1 cellular context compared by ENCODE assay signal in the genomic region with DNA sequence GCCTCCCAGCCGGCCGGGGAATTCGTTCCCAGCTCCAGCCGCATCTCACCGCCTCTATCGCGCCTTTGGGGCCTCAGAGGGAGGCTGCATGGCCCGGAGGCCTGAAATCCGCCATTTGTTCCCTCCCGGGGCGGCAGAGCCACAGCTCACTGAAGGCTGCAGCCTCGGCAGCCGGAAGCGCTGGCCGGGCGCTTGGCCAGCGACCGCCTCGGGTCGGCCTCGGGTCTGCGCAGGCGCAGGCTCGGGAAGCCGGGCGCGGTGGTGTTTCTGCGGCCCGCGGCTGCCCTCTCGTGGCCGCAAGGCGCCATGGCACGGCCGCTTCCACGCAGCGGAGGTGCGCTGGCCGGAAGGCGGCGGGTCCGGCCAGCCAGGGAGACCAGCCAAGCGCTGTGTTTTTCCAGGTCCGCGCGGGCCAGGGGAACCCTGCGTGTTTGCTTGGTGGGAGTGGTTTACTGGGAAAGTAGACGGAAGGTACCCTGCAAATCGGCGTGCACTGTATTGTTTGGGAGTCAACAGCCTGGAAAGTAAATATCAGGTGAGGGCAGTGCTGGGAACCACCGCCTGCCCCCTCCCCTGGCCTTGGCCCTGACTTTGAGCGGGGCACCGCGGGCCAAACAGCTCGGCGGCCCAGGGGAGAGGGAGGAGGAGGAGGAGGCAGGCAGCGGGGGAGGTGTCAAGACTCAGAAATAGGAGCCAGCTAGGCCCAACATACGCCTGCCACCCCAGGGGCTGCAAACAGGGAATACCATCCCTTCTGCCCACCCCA.
TF ChIP-seq lines count a peak whose summit lies in the region.

No MANE protein-coding gene starts in this region.

TF ChIP-seq in K562, 482 proteins besides CTCF, POLR2A, EP300 and RAD21 (continued from another document and continues in another):
- TF ChIP-seq, protein P1, sequence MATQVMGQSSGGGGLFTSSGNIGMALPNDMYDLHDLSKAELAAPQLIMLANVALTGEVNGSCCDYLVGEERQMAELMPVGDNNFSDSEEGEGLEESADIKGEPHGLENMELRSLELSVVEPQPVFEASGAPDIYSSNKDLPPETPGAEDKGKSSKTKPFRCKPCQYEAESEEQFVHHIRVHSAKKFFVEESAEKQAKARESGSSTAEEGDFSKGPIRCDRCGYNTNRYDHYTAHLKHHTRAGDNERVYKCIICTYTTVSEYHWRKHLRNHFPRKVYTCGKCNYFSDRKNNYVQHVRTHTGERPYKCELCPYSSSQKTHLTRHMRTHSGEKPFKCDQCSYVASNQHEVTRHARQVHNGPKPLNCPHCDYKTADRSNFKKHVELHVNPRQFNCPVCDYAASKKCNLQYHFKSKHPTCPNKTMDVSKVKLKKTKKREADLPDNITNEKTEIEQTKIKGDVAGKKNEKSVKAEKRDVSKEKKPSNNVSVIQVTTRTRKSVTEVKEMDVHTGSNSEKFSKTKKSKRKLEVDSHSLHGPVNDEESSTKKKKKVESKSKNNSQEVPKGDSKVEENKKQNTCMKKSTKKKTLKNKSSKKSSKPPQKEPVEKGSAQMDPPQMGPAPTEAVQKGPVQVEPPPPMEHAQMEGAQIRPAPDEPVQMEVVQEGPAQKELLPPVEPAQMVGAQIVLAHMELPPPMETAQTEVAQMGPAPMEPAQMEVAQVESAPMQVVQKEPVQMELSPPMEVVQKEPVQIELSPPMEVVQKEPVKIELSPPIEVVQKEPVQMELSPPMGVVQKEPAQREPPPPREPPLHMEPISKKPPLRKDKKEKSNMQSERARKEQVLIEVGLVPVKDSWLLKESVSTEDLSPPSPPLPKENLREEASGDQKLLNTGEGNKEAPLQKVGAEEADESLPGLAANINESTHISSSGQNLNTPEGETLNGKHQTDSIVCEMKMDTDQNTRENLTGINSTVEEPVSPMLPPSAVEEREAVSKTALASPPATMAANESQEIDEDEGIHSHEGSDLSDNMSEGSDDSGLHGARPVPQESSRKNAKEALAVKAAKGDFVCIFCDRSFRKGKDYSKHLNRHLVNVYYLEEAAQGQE (CRISPR knock-in tag; IDR thresholded peaks at IDR 0.05; ENCODE audit: low read depth), result peak; percentile 72; the same call in 1 of the 2 replicates
- no peak for TF ChIP-seq TAF7 (tag; IDR thresholded peaks at IDR 0.05)
- TF ChIP-seq ARHGAP35 (IDR thresholded peaks at IDR 0.05; ENCODE audit: partially characterized antibody), result no peak
- TF ChIP-seq, protein P2, sequence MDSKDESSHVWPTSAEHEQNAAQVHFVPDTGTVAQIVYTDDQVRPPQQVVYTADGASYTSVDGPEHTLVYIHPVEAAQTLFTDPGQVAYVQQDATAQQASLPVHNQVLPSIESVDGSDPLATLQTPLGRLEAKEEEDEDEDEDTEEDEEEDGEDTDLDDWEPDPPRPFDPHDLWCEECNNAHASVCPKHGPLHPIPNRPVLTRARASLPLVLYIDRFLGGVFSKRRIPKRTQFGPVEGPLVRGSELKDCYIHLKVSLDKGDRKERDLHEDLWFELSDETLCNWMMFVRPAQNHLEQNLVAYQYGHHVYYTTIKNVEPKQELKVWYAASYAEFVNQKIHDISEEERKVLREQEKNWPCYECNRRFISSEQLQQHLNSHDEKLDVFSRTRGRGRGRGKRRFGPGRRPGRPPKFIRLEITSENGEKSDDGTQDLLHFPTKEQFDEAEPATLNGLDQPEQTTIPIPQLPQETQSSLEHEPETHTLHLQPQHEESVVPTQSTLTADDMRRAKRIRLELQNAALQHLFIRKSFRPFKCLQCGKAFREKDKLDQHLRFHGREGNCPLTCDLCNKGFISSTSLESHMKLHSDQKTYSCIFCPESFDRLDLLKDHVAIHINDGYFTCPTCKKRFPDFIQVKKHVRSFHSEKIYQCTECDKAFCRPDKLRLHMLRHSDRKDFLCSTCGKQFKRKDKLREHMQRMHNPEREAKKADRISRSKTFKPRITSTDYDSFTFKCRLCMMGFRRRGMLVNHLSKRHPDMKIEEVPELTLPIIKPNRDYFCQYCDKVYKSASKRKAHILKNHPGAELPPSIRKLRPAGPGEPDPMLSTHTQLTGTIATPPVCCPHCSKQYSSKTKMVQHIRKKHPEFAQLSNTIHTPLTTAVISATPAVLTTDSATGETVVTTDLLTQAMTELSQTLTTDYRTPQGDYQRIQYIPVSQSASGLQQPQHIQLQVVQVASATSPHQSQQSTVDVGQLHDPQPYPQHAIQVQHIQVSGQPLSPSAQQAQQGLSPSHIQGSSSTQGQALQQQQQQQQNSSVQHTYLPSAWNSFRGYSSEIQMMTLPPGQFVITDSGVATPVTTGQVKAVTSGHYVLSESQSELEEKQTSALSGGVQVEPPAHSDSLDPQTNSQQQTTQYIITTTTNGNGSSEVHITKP (IDR thresholded peaks at IDR 0.05; ENCODE audit: partially characterized antibody), result no peak
- peak in 1 of 2 experiments; percentile 49; a peak in 2 of 4 replicates for TF ChIP-seq RCOR1 (IDR thresholded peaks at IDR 0.05; ENCODE audit: borderline replicate concordance in 1 of 2, low read depth in 2 of 2, low read length in 2 of 2)
- TF ChIP-seq CREM (IDR thresholded peaks at IDR 0.05; ENCODE audit: low read depth), result peak; percentile 70
- peak; percentile 87 for TF ChIP-seq GABPA (tag; conservative IDR thresholded peaks at IDR 0.05; ENCODE audit: low read depth)
- 0 out of 2 replicates have a peak, but pooled peaks have one; percentile 66 for TF ChIP-seq ZNF282 (CRISPR knock-in tag; IDR thresholded peaks at IDR 0.05)
- TF ChIP-seq ZNF583 (CRISPR knock-in tag; IDR thresholded peaks at IDR 0.05), result peak; percentile 91
- TF ChIP-seq, protein P3, sequence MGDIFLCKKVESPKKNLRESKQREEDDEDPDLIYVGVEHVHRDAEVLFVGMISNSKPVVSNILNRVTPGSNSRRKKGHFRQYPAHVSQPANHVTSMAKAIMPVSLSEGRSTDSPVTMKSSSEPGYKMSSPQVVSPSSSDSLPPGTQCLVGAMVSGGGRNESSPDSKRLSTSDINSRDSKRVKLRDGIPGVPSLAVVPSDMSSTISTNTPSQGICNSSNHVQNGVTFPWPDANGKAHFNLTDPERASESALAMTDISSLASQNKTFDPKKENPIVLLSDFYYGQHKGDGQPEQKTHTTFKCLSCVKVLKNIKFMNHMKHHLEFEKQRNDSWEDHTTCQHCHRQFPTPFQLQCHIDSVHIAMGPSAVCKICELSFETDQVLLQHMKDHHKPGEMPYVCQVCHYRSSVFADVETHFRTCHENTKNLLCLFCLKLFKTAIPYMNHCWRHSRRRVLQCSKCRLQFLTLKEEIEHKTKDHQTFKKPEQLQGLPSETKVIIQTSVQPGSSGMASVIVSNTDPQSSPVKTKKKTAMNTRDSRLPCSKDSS (IDR thresholded peaks at IDR 0.05; ENCODE audit: low read depth, partially characterized antibody), result no peak
- TF ChIP-seq FOSL1 (tag; conservative IDR thresholded peaks at IDR 0.05), result peak; percentile 47; the same call in 1 of the 2 replicates
- TF ChIP-seq MTA3 (IDR thresholded peaks at IDR 0.05; ENCODE audit: borderline replicate concordance), result peak; percentile 37; the same call in 1 of the 2 replicates
- 0 out of 2 replicates have a peak, but pooled peaks have one; percentile 18 for TF ChIP-seq JUN (IDR thresholded peaks at IDR 0.05; ENCODE audit: borderline replicate concordance, low read depth, low read length)
- peak; percentile 86; the same call in 1 of the 2 replicates for TF ChIP-seq JUN (CRISPR knock-in tag; IDR thresholded peaks at IDR 0.05; ENCODE audit: borderline replicate concordance)
- peak; percentile 59; the same call in 1 of the 2 replicates for TF ChIP-seq NFRKB (IDR thresholded peaks at IDR 0.05; ENCODE audit: low read depth)
- TF ChIP-seq BHLHE40 (IDR thresholded peaks at IDR 0.05; ENCODE audit: low read length), result peak; percentile 29; the same call in 1 of the 2 replicates
- peak; percentile 67 for TF ChIP-seq JUND (IDR thresholded peaks at IDR 0.05; ENCODE audit: borderline replicate concordance, low read depth, low read length)
- no peak; the same call in 2 of the 3 replicates for TF ChIP-seq JUND (tag; IDR thresholded peaks at IDR 0.05; ENCODE audit: borderline replicate concordance, low read depth, low read length)
- TF ChIP-seq, protein P4, sequence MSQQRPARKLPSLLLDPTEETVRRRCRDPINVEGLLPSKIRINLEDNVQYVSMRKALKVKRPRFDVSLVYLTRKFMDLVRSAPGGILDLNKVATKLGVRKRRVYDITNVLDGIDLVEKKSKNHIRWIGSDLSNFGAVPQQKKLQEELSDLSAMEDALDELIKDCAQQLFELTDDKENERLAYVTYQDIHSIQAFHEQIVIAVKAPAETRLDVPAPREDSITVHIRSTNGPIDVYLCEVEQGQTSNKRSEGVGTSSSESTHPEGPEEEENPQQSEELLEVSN (IDR thresholded peaks at IDR 0.05; ENCODE audit: borderline replicate concordance in 1 of 2, extremely low read depth in 1 of 2, insufficient read depth in 1 of 2, insufficient read length in 1 of 2, low read depth in 1 of 2, low read length in 1 of 2, poor library complexity in 1 of 2, severe bottlenecking in 1 of 2), result peak in 1 of 2 experiments; percentile 79
- TF ChIP-seq CXXC5 (CRISPR knock-in tag; IDR thresholded peaks at IDR 0.05), result peak; percentile 77
- TF ChIP-seq, protein P5, sequence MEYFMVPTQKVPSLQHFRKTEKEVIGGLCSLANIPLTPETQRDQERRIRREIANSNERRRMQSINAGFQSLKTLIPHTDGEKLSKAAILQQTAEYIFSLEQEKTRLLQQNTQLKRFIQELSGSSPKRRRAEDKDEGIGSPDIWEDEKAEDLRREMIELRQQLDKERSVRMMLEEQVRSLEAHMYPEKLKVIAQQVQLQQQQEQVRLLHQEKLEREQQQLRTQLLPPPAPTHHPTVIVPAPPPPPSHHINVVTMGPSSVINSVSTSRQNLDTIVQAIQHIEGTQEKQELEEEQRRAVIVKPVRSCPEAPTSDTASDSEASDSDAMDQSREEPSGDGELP (CRISPR knock-in tag; IDR thresholded peaks at IDR 0.05; ENCODE audit: borderline replicate concordance), result peak; percentile 76
- TF ChIP-seq ZFPM2 (CRISPR knock-in tag; IDR thresholded peaks at IDR 0.05), result no peak
- TF ChIP-seq ATF1 (CRISPR knock-in tag; IDR thresholded peaks at IDR 0.05), result no peak
- TF ChIP-seq ATF1 (tag; IDR thresholded peaks at IDR 0.05), result peak; percentile 48
- no peak for TF ChIP-seq ZNF140 (CRISPR knock-in tag; IDR thresholded peaks at IDR 0.05)
- TF ChIP-seq, protein P6, sequence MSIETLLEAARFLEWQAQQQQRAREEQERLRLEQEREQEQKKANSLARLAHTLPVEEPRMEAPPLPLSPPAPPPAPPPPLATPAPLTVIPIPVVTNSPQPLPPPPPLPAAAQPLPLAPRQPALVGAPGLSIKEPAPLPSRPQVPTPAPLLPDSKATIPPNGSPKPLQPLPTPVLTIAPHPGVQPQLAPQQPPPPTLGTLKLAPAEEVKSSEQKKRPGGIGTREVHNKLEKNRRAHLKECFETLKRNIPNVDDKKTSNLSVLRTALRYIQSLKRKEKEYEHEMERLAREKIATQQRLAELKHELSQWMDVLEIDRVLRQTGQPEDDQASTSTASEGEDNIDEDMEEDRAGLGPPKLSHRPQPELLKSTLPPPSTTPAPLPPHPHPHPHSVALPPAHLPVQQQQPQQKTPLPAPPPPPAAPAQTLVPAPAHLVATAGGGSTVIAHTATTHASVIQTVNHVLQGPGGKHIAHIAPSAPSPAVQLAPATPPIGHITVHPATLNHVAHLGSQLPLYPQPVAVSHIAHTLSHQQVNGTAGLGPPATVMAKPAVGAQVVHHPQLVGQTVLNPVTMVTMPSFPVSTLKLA (conservative IDR thresholded peaks at IDR 0.05), result 0 out of 4 replicates have a peak, but pooled peaks of 1 of the 2 experiments have one; percentile 6
- TF ChIP-seq ZNF668 (CRISPR knock-in tag; IDR thresholded peaks at IDR 0.05), result no peak
- peak; percentile 58 for TF ChIP-seq U2AF1 (optimal IDR thresholded peaks at IDR 0.05; ENCODE audit: low read depth, low read length)
- no peak for TF ChIP-seq TEAD2 (tag; IDR thresholded peaks at IDR 0.05)
- no peak for TF ChIP-seq HMG20A (CRISPR knock-in tag; conservative IDR thresholded peaks at IDR 0.05)
- 0 out of 2 replicates have a peak, but pooled peaks have one; percentile 38 for TF ChIP-seq ZNF239 (CRISPR knock-in tag; IDR thresholded peaks at IDR 0.05)
- TF ChIP-seq TAF1 (IDR thresholded peaks at IDR 0.05; ENCODE audit: control insufficient read depth, extremely low read depth, insufficient read depth, low read length, severe bottlenecking), result peak; percentile 59
- TF ChIP-seq ZNF197 (CRISPR knock-in tag; IDR thresholded peaks at IDR 0.05; ENCODE audit: low read depth), result peak; percentile 65; the same call in 1 of the 2 replicates
- TF ChIP-seq E2F3 (CRISPR knock-in tag; IDR thresholded peaks at IDR 0.05), result peak; percentile 80
- 0 out of 2 replicates have a peak, but pooled peaks have one; percentile 82 for TF ChIP-seq NR4A1 (CRISPR knock-in tag; IDR thresholded peaks at IDR 0.05)
- peak; percentile 36; the same call in 1 of the 2 replicates for TF ChIP-seq NR4A1 (tag; IDR thresholded peaks at IDR 0.05)
- TF ChIP-seq SOX6 (IDR thresholded peaks at IDR 0.05), result peak; percentile 39
- TF ChIP-seq ZNF263 (CRISPR knock-in tag; IDR thresholded peaks at IDR 0.05; ENCODE audit: borderline replicate concordance), result peak; percentile 55; the same call in 1 of the 2 replicates
- TF ChIP-seq, protein P7, sequence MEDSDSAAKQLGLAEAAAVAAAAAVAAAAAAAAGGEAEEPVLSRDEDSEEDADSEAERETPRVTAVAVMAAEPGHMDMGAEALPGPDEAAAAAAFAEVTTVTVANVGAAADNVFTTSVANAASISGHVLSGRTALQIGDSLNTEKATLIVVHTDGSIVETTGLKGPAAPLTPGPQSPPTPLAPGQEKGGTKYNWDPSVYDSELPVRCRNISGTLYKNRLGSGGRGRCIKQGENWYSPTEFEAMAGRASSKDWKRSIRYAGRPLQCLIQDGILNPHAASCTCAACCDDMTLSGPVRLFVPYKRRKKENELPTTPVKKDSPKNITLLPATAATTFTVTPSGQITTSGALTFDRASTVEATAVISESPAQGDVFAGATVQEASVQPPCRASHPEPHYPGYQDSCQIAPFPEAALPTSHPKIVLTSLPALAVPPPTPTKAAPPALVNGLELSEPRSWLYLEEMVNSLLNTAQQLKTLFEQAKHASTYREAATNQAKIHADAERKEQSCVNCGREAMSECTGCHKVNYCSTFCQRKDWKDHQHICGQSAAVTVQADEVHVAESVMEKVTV (CRISPR knock-in tag; IDR thresholded peaks at IDR 0.05), result peak; percentile 99
- TF ChIP-seq SAFB (IDR thresholded peaks at IDR 0.05; ENCODE audit: borderline replicate concordance, low read depth, low read length), result peak; percentile 63; the same call in 1 of the 2 replicates
- peak; percentile 46; the same call in 1 of the 2 replicates for TF ChIP-seq ESRRA (IDR thresholded peaks at IDR 0.05; ENCODE audit: borderline replicate concordance, low read depth)
- no peak; the same call in 1 of the 2 replicates for TF ChIP-seq KLF6 (CRISPR knock-in tag; IDR thresholded peaks at IDR 0.05; ENCODE audit: borderline replicate concordance)
- no peak for TF ChIP-seq ZNF584 (CRISPR knock-in tag; IDR thresholded peaks at IDR 0.05; ENCODE audit: low read depth)
- TF ChIP-seq PTTG1 (tag; IDR thresholded peaks at IDR 0.05; ENCODE audit: low read depth), result no peak
- no peak for TF ChIP-seq BCOR (IDR thresholded peaks at IDR 0.05)
- peak; percentile 36 for TF ChIP-seq ETS2 (tag; IDR thresholded peaks at IDR 0.05; ENCODE audit: borderline replicate concordance, poor library complexity, severe bottlenecking)
- TF ChIP-seq ETV5 (CRISPR knock-in tag; IDR thresholded peaks at IDR 0.05; ENCODE audit: low read depth), result peak; percentile 96
